ENCODE assay signal across 13 cellular contexts in genomic region chr1:206907304-206907991, GRCh38. TPM values are rescaled to one million over a fixed set of nuclear protein-coding genes. Genes with fewer than 3 reads are reported as not detected.
DNase-seq lines count a peak whose midpoint lies in the region; ATAC-seq and TF ChIP-seq lines count a peak whose summit lies in the region.
"Had no signal": no experiment of that assay in that cellular context is flagged by ENCODE, and none has a peak within 500 bp of the region (broad histone marks: within the 10 kb centered on the region; RNA-seq: fewer than 3 reads in every experiment).

No MANE protein-coding gene starts in this region.

- H3K9me3 Mint-ChIP-seq in CD4-positive, alpha-beta T cell: no peaks in the 10 kb centered on the region
- H3K9me3 Mint-ChIP-seq in activated T-helper 1 cell treated with anti-CD3 and anti-CD28 coated beads, Interleukin-12 subunit alpha, Interleukin-12 subunit beta, Interleukin-2, Interleukin-4 antibody, amounts not matched to agents 30 ng/mL and 10 ng/mL and 1 ng/mL, durations not matched to agents 14 hours and 24 hours and 36 hours: no peaks in the 10 kb centered on the region

- no peaks in the 10 kb centered on the region for H3K27me3 ChIP-seq in CD4-positive, alpha-beta T cell (ENCODE audit: control insufficient read depth, insufficient read depth, low read length)
- H3K27me3 ChIP-seq in GM23248 (replicated peaks; ENCODE audit: insufficient read depth): no peaks in the 10 kb centered on the region

- H3K27ac ChIP-seq in CD4-positive, alpha-beta T cell (ENCODE audit: low read depth, low read length): peak overlapping the region; percentile 48
- no peak overlapping the region for H3K27ac ChIP-seq in GM23248
- H3K27ac ChIP-seq: neutrophil had no signal

- H2AFZ ChIP-seq in GM23248: no peak overlapping the region

- H3K27ac Mint-ChIP-seq in CD4-positive, alpha-beta T cell: peak overlapping the region; percentile 90
- H3K27ac Mint-ChIP-seq in activated T-helper 1 cell treated with anti-CD3 and anti-CD28 coated beads, Interleukin-12 subunit alpha, Interleukin-12 subunit beta, Interleukin-2, Interleukin-4 antibody, amounts not matched to agents 30 ng/mL and 10 ng/mL and 1 ng/mL, durations not matched to agents 14 hours and 24 hours and 36 hours: no peak overlapping the region

- H4K20me1 ChIP-seq in GM23248 (ENCODE audit: insufficient read depth): no peaks in the 10 kb centered on the region

- intact Hi-C loops in CD4-positive, alpha-beta T cell (cut with DNase I, micrococcal nuclease): no loop called here
- intact Hi-C loops in activated T-helper 1 cell treated with anti-CD3 and anti-CD28 coated beads, Interleukin-12 subunit alpha, Interleukin-12 subunit beta, Interleukin-2, Interleukin-4 antibody, amounts not matched to agents 30 ng/mL and 10 ng/mL and 1 ng/mL, durations not matched to agents 14 hours and 24 hours and 36 hours (cut with micrococcal nuclease): loop anchor here (10.0 kb wide), 1 partner anchor 403 kb away; the partner anchor contains the start of gene RASSF5

- no peak overlapping the region for H3K9ac ChIP-seq in GM23248

- H3K9me3 ChIP-seq in CD4-positive, alpha-beta T cell (ENCODE audit: control insufficient read depth, low read length): no peaks in the 10 kb centered on the region
- H3K9me3 ChIP-seq in GM23248 (ENCODE audit: low read depth): no peaks in the 10 kb centered on the region
- H3K9me3 ChIP-seq: neutrophil had no signal

- POLR2A ChIA-PET in CD4-positive, alpha-beta T cell (lab: Charles Lee): interaction anchor here (1.1 to 13.4 kb wide), 11 partner anchors 10 to 172 kb away, joined by 3 to 384 read pairs (median 8); partner anchors contain the start of gene FCMR
- POLR2A ChIA-PET in HEK293T (lab: Yijun Ruan, JAX): no interaction called here

- H3K4me1 ChIP-seq in GM23248 (ENCODE audit: insufficient read depth): peaks cover 23% of the 10 kb centered on the region

- DNase-seq in CD4-positive, alpha-beta T cell: no peak
- DNase-seq in HEK293T (ENCODE audit: extremely low spot score) (peak; percentile 62), lung microvascular endothelial cell (ENCODE audit: low read depth in 2 of 2) (peak; percentile 31 to 45), NCI-H774 (lab: John Stamatoyannopoulos, UW) (no peak), GM23248 (no peak), globus pallidus (ENCODE audit: low spot score) (no peak)
- no peak for DNase-seq in activated T-helper 1 cell treated with anti-CD3 and anti-CD28 coated beads, Interleukin-12 subunit alpha, Interleukin-12 subunit beta, Interleukin-2, Interleukin-4 antibody, amounts not matched to agents 30 ng/mL and 10 ng/mL and 1 ng/mL, durations not matched to agents 14 hours and 24 hours and 36 hours (ENCODE audit: low spot score)
- DNase-seq: activated naive CD4-positive, alpha-beta T cell treated with Interleukin-2 at 50 U/mL for 16 hours; foreskin fibroblast; SW 1271 had no signal

- H3K4me3 ChIP-seq in GM23248: no peak overlapping the region

- H3K36me3 Mint-ChIP-seq in CD4-positive, alpha-beta T cell (ENCODE audit: low read depth): peaks cover 91% of the 10 kb centered on the region
- peaks cover 58% of the 10 kb centered on the region for H3K36me3 Mint-ChIP-seq in activated T-helper 1 cell treated with anti-CD3 and anti-CD28 coated beads, Interleukin-12 subunit alpha, Interleukin-12 subunit beta, Interleukin-2, Interleukin-4 antibody, amounts not matched to agents 30 ng/mL and 10 ng/mL and 1 ng/mL, durations not matched to agents 14 hours and 24 hours and 36 hours (ENCODE audit: low read depth)

- ATAC-seq in CD4-positive, alpha-beta T cell (ENCODE audit: poor library complexity): no peak
- no peak for ATAC-seq in HG03139 (IDR thresholded peaks at IDR 0.05; ENCODE audit: unreplicated experiment)

- H3F3A ChIP-seq in GM23248 (ENCODE audit: insufficient read depth): peaks cover 30% of the 10 kb centered on the region

- H3K36me3 ChIP-seq in GM23248 (ENCODE audit: low read depth): no peaks in the 10 kb centered on the region
- H3K36me3 ChIP-seq: neutrophil had no signal

- no peaks in the 10 kb centered on the region for H3K79me2 ChIP-seq in GM23248 (ENCODE audit: insufficient read depth)

- TF ChIP-seq CTCF in CD4-positive, alpha-beta T cell (IDR thresholded peaks at IDR 0.05): no peak

- H3K27me3 Mint-ChIP-seq in CD4-positive, alpha-beta T cell: no peaks in the 10 kb centered on the region
- H3K27me3 Mint-ChIP-seq in activated T-helper 1 cell treated with anti-CD3 and anti-CD28 coated beads, Interleukin-12 subunit alpha, Interleukin-12 subunit beta, Interleukin-2, Interleukin-4 antibody, amounts not matched to agents 30 ng/mL and 10 ng/mL and 1 ng/mL, durations not matched to agents 14 hours and 24 hours and 36 hours (ENCODE audit: insufficient read depth): peaks cover 3% of the 10 kb centered on the region

- H3K4me1 Mint-ChIP-seq in CD4-positive, alpha-beta T cell (ENCODE audit: low read depth): peaks cover 92% of the 10 kb centered on the region
- peaks cover 65% of the 10 kb centered on the region for H3K4me1 Mint-ChIP-seq in activated T-helper 1 cell treated with anti-CD3 and anti-CD28 coated beads, Interleukin-12 subunit alpha, Interleukin-12 subunit beta, Interleukin-2, Interleukin-4 antibody, amounts not matched to agents 30 ng/mL and 10 ng/mL and 1 ng/mL, durations not matched to agents 14 hours and 24 hours and 36 hours (ENCODE audit: low read depth)

- no peaks in the 10 kb centered on the region for H3K9me2 ChIP-seq in GM23248 (ENCODE audit: insufficient read depth)

- peak overlapping the region; percentile 52 for H3K4me3 Mint-ChIP-seq in CD4-positive, alpha-beta T cell
- H3K4me3 Mint-ChIP-seq in activated T-helper 1 cell treated with anti-CD3 and anti-CD28 coated beads, Interleukin-12 subunit alpha, Interleukin-12 subunit beta, Interleukin-2, Interleukin-4 antibody, amounts not matched to agents 30 ng/mL and 10 ng/mL and 1 ng/mL, durations not matched to agents 14 hours and 24 hours and 36 hours: peak overlapping the region; percentile 66

- WGBS in GM23248 (ENCODE audit: low coverage in 1 of 2, low lambda C conversion rate in 2 of 2, missing lambda C conversion rate in 2 of 2), 2 experiments: 89 to 93% methylated on average over 23 of the region's 23 CpGs

- CTCF ChIA-PET in CD4-positive, alpha-beta T cell (lab: Charles Lee): interaction anchor here (0.7 to 1.5 kb wide), 2 partner anchors 15 to 173 kb away, joined by 3 to 9 read pairs; partner anchors contain the start of gene FCMR
- CTCF ChIA-PET in HEK293T (lab: Yijun Ruan, JAX): interaction anchor here (1.4 to 2.1 kb wide), 2 partner anchors 14 to 43 kb away, joined by 5 to 6 read pairs; no protein-coding TSS in a partner anchor

- in situ Hi-C loops in GM23248 (cut with MboI): no loop called here

- no peak overlapping the region for H3K4me2 ChIP-seq in GM23248 (ENCODE audit: unreplicated experiment)

TF ChIP-seq in HEK293T, 16 proteins besides CTCF, POLR2A, EP300 and RAD21 (continues in another document):
- TF ChIP-seq L3MBTL2 (conservative IDR thresholded peaks at IDR 0.05) (no peak), LEF1 (IDR thresholded peaks at IDR 0.05; ENCODE audit: borderline replicate concordance) (no peak), ELF4 (IDR thresholded peaks at IDR 0.05) (no peak), BHLHE40 (IDR thresholded peaks at IDR 0.05; ENCODE audit: borderline replicate concordance) (no peak), ARNT (IDR thresholded peaks at IDR 0.05) (no peak), SP1 (IDR thresholded peaks at IDR 0.05) (no peak), NFRKB (IDR thresholded peaks at IDR 0.05) (no peak), FOXK2 (IDR thresholded peaks at IDR 0.05) (no peak)
- TF ChIP-seq, protein P1, sequence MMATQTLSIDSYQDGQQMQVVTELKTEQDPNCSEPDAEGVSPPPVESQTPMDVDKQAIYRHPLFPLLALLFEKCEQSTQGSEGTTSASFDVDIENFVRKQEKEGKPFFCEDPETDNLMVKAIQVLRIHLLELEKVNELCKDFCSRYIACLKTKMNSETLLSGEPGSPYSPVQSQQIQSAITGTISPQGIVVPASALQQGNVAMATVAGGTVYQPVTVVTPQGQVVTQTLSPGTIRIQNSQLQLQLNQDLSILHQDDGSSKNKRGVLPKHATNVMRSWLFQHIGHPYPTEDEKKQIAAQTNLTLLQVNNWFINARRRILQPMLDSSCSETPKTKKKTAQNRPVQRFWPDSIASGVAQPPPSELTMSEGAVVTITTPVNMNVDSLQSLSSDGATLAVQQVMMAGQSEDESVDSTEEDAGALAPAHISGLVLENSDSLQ (IDR thresholded peaks at IDR 0.05): no peak

RNA-seq across cellular contexts. Expression of gene IL24, which starts 10.2 kb away (rescaled TPM):
- total RNA-seq in CD4-positive, alpha-beta T cell: not detected
- total RNA-seq in activated T-helper 1 cell treated with anti-CD3 and anti-CD28 coated beads, Interleukin-12 subunit alpha, Interleukin-12 subunit beta, Interleukin-2, Interleukin-4 antibody, amounts not matched to agents 30 ng/mL and 10 ng/mL and 1 ng/mL, durations not matched to agents 14 hours and 24 hours and 36 hours: 4.4 and 6.8 TPM in 2 replicates
- not detected in 2 replicates for total RNA-seq in lung microvascular endothelial cell
- 2.4 TPM in 1 of 2 replicates, not detected in the other for total RNA-seq in GM23248 (2014; rRNA removed; shearing (Covaris generic))
- polyA plus RNA-seq in GM23248 (2016; fragmentation: Nextera tagmentation; extraction: Ambion mirVana): 0.49 and 0.52 TPM in 2 replicates

RNA-seq across cellular contexts. Expression of gene FCMR, which starts 14.3 kb away (rescaled TPM):
- total RNA-seq in CD4-positive, alpha-beta T cell: 100 to 1,000 TPM; 171 to 186 TPM
- 24.5 and 27.9 TPM in 2 replicates for total RNA-seq in activated T-helper 1 cell treated with anti-CD3 and anti-CD28 coated beads, Interleukin-12 subunit alpha, Interleukin-12 subunit beta, Interleukin-2, Interleukin-4 antibody, amounts not matched to agents 30 ng/mL and 10 ng/mL and 1 ng/mL, durations not matched to agents 14 hours and 24 hours and 36 hours
- total RNA-seq in lung microvascular endothelial cell: not detected in 2 replicates
- 1.2 TPM in 1 of 2 replicates, not detected in the other for total RNA-seq in GM23248 (2014; rRNA removed; shearing (Covaris generic))
- polyA plus RNA-seq in GM23248 (2016; fragmentation: Nextera tagmentation; extraction: Ambion mirVana): 0.94 and 2.3 TPM in 2 replicates
- total RNA-seq: LHCN-M2 had no signal

RNA-seq across cellular contexts. Expression of gene PIGR, which starts 38.8 kb away (rescaled TPM):
- total RNA-seq in CD4-positive, alpha-beta T cell: not detected
- total RNA-seq in activated T-helper 1 cell treated with anti-CD3 and anti-CD28 coated beads, Interleukin-12 subunit alpha, Interleukin-12 subunit beta, Interleukin-2, Interleukin-4 antibody, amounts not matched to agents 30 ng/mL and 10 ng/mL and 1 ng/mL, durations not matched to agents 14 hours and 24 hours and 36 hours: 0.07 TPM in 1 of 2 replicates, not detected in the other
- total RNA-seq in lung microvascular endothelial cell: not detected in 2 replicates
- not detected in 2 replicates for total RNA-seq in GM23248 (2014; rRNA removed; shearing (Covaris generic))
- not detected in 2 replicates for polyA plus RNA-seq in GM23248 (2016; fragmentation: Nextera tagmentation; extraction: Ambion mirVana)
- total RNA-seq: LHCN-M2 had no signal

RNA-seq across cellular contexts. Expression of gene IL20, which starts 42.0 kb away (rescaled TPM):
- not detected for total RNA-seq in CD4-positive, alpha-beta T cell
- total RNA-seq in activated T-helper 1 cell treated with anti-CD3 and anti-CD28 coated beads, Interleukin-12 subunit alpha, Interleukin-12 subunit beta, Interleukin-2, Interleukin-4 antibody, amounts not matched to agents 30 ng/mL and 10 ng/mL and 1 ng/mL, durations not matched to agents 14 hours and 24 hours and 36 hours: not detected in 2 replicates
- not detected in 2 replicates for total RNA-seq in lung microvascular endothelial cell
- total RNA-seq in GM23248 (2014; rRNA removed; shearing (Covaris generic)): 0.25 TPM in 1 of 2 replicates, not detected in the other
- polyA plus RNA-seq in GM23248 (2016; fragmentation: Nextera tagmentation; extraction: Ambion mirVana): not detected in 2 replicates
- total RNA-seq: LHCN-M2 had no signal

Comparison
In these comparisons a context has a peak if more than half of its experiments do, and no peak if none do; other contexts are left out.
1. DNase-seq: peak in HEK293T (single experiment) and lung microvascular endothelial cell (2 of 2); none in CD4-positive, alpha-beta T cell (0 of 10), activated T-helper 1 cell treated with anti-CD3 and anti-CD28 coated beads, Interleukin-12 subunit alpha, Interleukin-12 subunit beta, Interleukin-2, Interleukin-4 antibody, amounts not matched to agents 30 ng/mL and 10 ng/mL and 1 ng/mL, durations not matched to agents 14 hours and 24 hours and 36 hours (single experiment), NCI-H774 (single experiment), GM23248 (single experiment) and globus pallidus (single experiment).
2. RNA of gene FCMR, which starts 14.3 kb away (total RNA-seq): 171 to 186 TPM in CD4-positive, alpha-beta T cell and 24.5 to 27.9 TPM in activated T-helper 1 cell treated with anti-CD3 and anti-CD28 coated beads, Interleukin-12 subunit alpha, Interleukin-12 subunit beta, Interleukin-2, Interleukin-4 antibody, amounts not matched to agents 30 ng/mL and 10 ng/mL and 1 ng/mL, durations not matched to agents 14 hours and 24 hours and 36 hours; 1.2 TPM in GM23248 and not detected in lung microvascular endothelial cell; every median in the first group is over 10 times any median in the second.